1 cellular context compared by ENCODE assay signal in genomic region chr1:246113555-246114095, GRCh38.
TF ChIP-seq lines count a peak whose summit lies in the region.

No MANE protein-coding gene starts in this region.

TF ChIP-seq in HepG2, 621 proteins besides CTCF, POLR2A, EP300 and RAD21 (continued from another document):
- no peak for TF ChIP-seq ZMAT5 (CRISPR knock-in tag; IDR thresholded peaks at IDR 0.05; ENCODE audit: borderline replicate concordance, low read depth)
